Comparison of ENCODE assay signal across 8 cellular contexts in the genomic region with DNA sequence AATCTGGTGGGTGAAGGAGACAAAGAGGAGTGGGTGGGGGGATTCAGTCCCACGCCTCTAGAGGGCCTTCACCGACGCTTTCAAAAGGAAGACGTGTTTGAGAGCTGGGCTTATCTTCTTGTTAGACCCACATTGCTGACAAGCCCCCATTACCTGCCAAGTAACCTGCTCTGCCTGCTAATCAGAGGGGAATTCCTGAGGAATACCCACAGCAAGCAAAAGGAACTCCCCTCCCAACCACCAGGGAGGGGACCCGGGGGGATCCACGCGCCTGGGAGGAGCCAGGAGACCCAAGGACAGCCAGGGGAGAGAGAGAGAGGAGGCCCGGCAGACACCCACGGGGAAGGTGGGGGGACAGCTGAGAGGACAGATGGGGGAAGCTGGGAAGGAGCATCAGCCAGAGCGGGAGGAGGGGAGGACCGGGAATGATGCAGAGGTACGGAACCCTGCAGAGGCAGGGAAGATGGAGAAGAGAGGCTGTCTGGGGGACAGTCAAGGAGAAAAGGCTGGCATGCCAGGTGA. TPM values are rescaled to one million over a fixed set of nuclear protein-coding genes. Genes with fewer than 3 reads are reported as not detected.
DNase-seq lines count a peak whose midpoint lies in the region; ATAC-seq and TF ChIP-seq lines count a peak whose summit lies in the region.

No MANE protein-coding gene starts in this region.

- TF ChIP-seq CTCF in WI38 (IDR thresholded peaks at IDR 0.05; ENCODE audit: low read depth, low read length) = no peak
- TF ChIP-seq CTCF in fibroblast of villous mesenchyme (IDR thresholded peaks at IDR 0.05; ENCODE audit: insufficient read depth, low read depth, low read length) = no peak

- no peak for ATAC-seq in GM21825 (IDR thresholded peaks at IDR 0.05; ENCODE audit: unreplicated experiment)

- H3K4me3 ChIP-seq in WI38 (ENCODE audit: low read depth, low read length) = peak overlapping the region; percentile 76
- peak overlapping the region; percentile 79 for H3K4me3 ChIP-seq in fibroblast of villous mesenchyme (ENCODE audit: low read depth, low read length)

- DNase-seq in NCI-H524 (lab: John Stamatoyannopoulos, UW) (peak; percentile 75 to 77), NCI-H524 treated with DMSO at 0.1 percent for 48 hours (lab: John Stamatoyannopoulos, UW) (no peak), fibroblast of villous mesenchyme (ENCODE audit: low read depth) (no peak), NCI-H774 (lab: John Stamatoyannopoulos, UW) (no peak), iPS-NIHi11 (ENCODE audit: low spot score) (no peak)
- peak; percentile 24 for DNase-seq in stimulated activated CD4-positive, alpha-beta T cell treated with anti-CD3 and anti-CD28 coated beads, Interleukin-4, amount 100 ng/mL, for 24 hours

RNA-seq across cellular contexts. Expression of a gene that starts 1.0 kb away (rescaled TPM):
- total RNA-seq in fibroblast of villous mesenchyme = 39.6 and 44.9 TPM in 2 replicates

RNA-seq across cellular contexts. Expression of a gene that starts 25.2 kb away (rescaled TPM):
- under 0.01 TPM in 1 of 2 replicates, not detected in the other for total RNA-seq in fibroblast of villous mesenchyme

Comparison
In these comparisons a context has a peak if more than half of its experiments do, and no peak if none do; other contexts are left out.
1. DNase-seq: peak in NCI-H524 (2 of 2) and stimulated activated CD4-positive, alpha-beta T cell treated with anti-CD3 and anti-CD28 coated beads, Interleukin-4, amount 100 ng/mL, for 24 hours (single experiment); none in NCI-H524 treated with DMSO at 0.1 percent for 48 hours (single experiment), fibroblast of villous mesenchyme (single experiment), NCI-H774 (single experiment) and iPS-NIHi11 (single experiment).